8 cellular contexts compared by ENCODE assay signal in genomic region chr22:18057568-18058209, GRCh38. TPM values are rescaled to one million over a fixed set of nuclear protein-coding genes. Genes with fewer than 3 reads are reported as not detected.
DNase-seq lines count a peak whose midpoint lies in the region; ATAC-seq, FAIRE-seq and TF ChIP-seq lines count a peak whose summit lies in the region.

No MANE protein-coding gene starts in this region.

- 62 to 64% methylated on average over 4 of the region's 4 CpGs for WGBS in pancreas, 2 donors

- DNase-seq in GM06990 (ENCODE audit: extremely low read depth, insufficient read length): peak; percentile 76
- DNase-seq in OCI-M1 (lab: John Stamatoyannopoulos, UW): peak; percentile 35
- DNase-seq in pancreas: peak in 5 of 6 donors; percentile 62 to 85 (median 82)
- no peak for DNase-seq in stimulated activated naive CD4-positive, alpha-beta T cell treated with Interleukin-2 at 50 U/mL for 16 hours (lab: John Stamatoyannopoulos, UW)
- no peak for DNase-seq in NCI-H345 treated with DMSO at 0.1 percent for 48 hours (lab: John Stamatoyannopoulos, UW; ENCODE audit: unreplicated experiment)
- no peak for DNase-seq in T-helper 1 cell

- intact Hi-C loops in pancreas (cut with DNase I): no loop called here

- peak; percentile 48 for ATAC-seq in HG02588 (IDR thresholded peaks at IDR 0.05; ENCODE audit: unreplicated experiment)
- ATAC-seq in esophagus mucosa: peak; percentile 81
- peak; percentile 68 to 83 (median 82) for ATAC-seq in pancreas

- no peak for TF ChIP-seq CTCF in GM06990 (IDR thresholded peaks at IDR 0.05; ENCODE audit: insufficient read depth, low read length, poor library complexity, severe bottlenecking)
- TF ChIP-seq CTCF in pancreas (IDR thresholded peaks at IDR 0.05): no peak

- no peak overlapping the region for H3K4me3 ChIP-seq in GM06990 (replicated peaks; ENCODE audit: low read depth, low read length)
- H3K4me3 ChIP-seq in pancreas: no peak overlapping the region

- H3K4me1 ChIP-seq in pancreas: peaks cover 13 to 40% (median 20%) of the 10 kb centered on the region in 3 donors

- H3K27me3 ChIP-seq in GM06990 (replicated peaks; ENCODE audit: control insufficient read depth, insufficient read depth, low read length) (no peaks in the 10 kb centered on the region), pancreas (no peaks in the 10 kb centered on the region)

- no peaks in the 10 kb centered on the region for H3K9me3 ChIP-seq in pancreas

- H3K27ac ChIP-seq in pancreas: peak overlapping the region in 2 of 4 donors; percentile 80 to 87

- H3K36me3 ChIP-seq in GM06990 (ENCODE audit: control insufficient read depth, insufficient read depth, low read length): no peaks in the 10 kb centered on the region
- no peaks in the 10 kb centered on the region for H3K36me3 ChIP-seq in pancreas

- peak; percentile 54 for FAIRE-seq in pancreas (lab: Jason Lieb, UNC)

RNA-seq across cellular contexts. Expression of gene PEX26, which starts 20.1 kb away (rescaled TPM):
- total RNA-seq in esophagus mucosa (28.8 TPM), pancreas (10 to 100 TPM; 11.0 to 26.5 (median 14.8) TPM)
- polyA plus RNA-seq in pancreas: 10 to 100 TPM in 1 of 2 donors, 1 to 10 TPM in 1; 9.3 to 13.3 TPM

RNA-seq across cellular contexts. Expression of gene MICAL3, which starts 33.3 kb away (rescaled TPM):
- total RNA-seq in esophagus mucosa: 27.3 TPM
- total RNA-seq in pancreas: 10 to 100 TPM; 22.6 to 56.8 (median 28.5) TPM
- 10 to 100 TPM in 1 of 2 donors, 1 to 10 TPM in 1; 5.9 to 24.5 TPM for polyA plus RNA-seq in pancreas

RNA-seq across cellular contexts. Expression of gene TUBA8, which starts 52.9 kb away (rescaled TPM):
- total RNA-seq in esophagus mucosa (0.68 TPM), pancreas (1 to 10 TPM; 1.5 to 2.8 (median 1.8) TPM)
- 1 to 10 TPM; 3.5 to 5.4 TPM for polyA plus RNA-seq in pancreas

Comparison
In these comparisons a context has a peak if more than half of its experiments do, and no peak if none do; other contexts are left out.
1. DNase-seq: peak in GM06990 (single experiment), OCI-M1 (single experiment) and pancreas (5 of 6); none in stimulated activated naive CD4-positive, alpha-beta T cell treated with Interleukin-2 at 50 U/mL for 16 hours (single experiment), NCI-H345 treated with DMSO at 0.1 percent for 48 hours (single experiment) and T-helper 1 cell (0 of 5).
2. Peak in every context shown above with its lines, with median percentiles within 50 percentile points of each other: ATAC-seq.